In genomic region chr2:144268036-144268678, GRCh38 we compare ENCODE assay signal across 3 cellular contexts.
TF ChIP-seq lines count a peak whose summit lies in the region.

No MANE protein-coding gene starts in this region.

TF ChIP-seq in GM23338, 12 proteins besides CTCF, POLR2A, EP300 and RAD21 (continues in another document):
- TF ChIP-seq ZNF331 (CRISPR knock-in tag; IDR thresholded peaks at IDR 0.05; ENCODE audit: low read depth): no peak
- peak; percentile 98 for TF ChIP-seq ZNF462 (CRISPR knock-in tag; IDR thresholded peaks at IDR 0.05)
- TF ChIP-seq JUNB (IDR thresholded peaks at IDR 0.05; ENCODE audit: unreplicated experiment): no peak

TF ChIP-seq in WTC11, 78 proteins besides CTCF, POLR2A, EP300 and RAD21:
- peak; percentile 76; the same call in 1 of the 2 replicates for TF ChIP-seq ZSCAN18 (CRISPR knock-in tag; IDR thresholded peaks at IDR 0.05)
- no peak for TF ChIP-seq SMAD3 (CRISPR knock-in tag; IDR thresholded peaks at IDR 0.05; ENCODE audit: borderline replicate concordance)
- TF ChIP-seq ZNF671 (CRISPR knock-in tag; IDR thresholded peaks at IDR 0.05): peak; percentile 52; the same call in 1 of the 2 replicates
- 0 out of 2 replicates have a peak, but pooled peaks have one; percentile 26 for TF ChIP-seq SP1 (CRISPR knock-in tag; conservative IDR thresholded peaks at IDR 0.05)
- TF ChIP-seq TP53 (CRISPR knock-in tag; IDR thresholded peaks at IDR 0.05): no peak
- no peak for TF ChIP-seq NFE2L1 (CRISPR knock-in tag; IDR thresholded peaks at IDR 0.05)
- peak; percentile 86; the same call in 1 of the 2 replicates for TF ChIP-seq PRRX2 (CRISPR knock-in tag; IDR thresholded peaks at IDR 0.05)

TF ChIP-seq in HepG2, 621 proteins besides CTCF, POLR2A, EP300 and RAD21:
- TF ChIP-seq ZBTB21 (CRISPR knock-in tag; IDR thresholded peaks at IDR 0.05): no peak
- TF ChIP-seq TAF1 (CRISPR knock-in tag; IDR thresholded peaks at IDR 0.05): no peak
